Comparison of ENCODE assay signal across 23 cellular contexts in the genomic region with DNA sequence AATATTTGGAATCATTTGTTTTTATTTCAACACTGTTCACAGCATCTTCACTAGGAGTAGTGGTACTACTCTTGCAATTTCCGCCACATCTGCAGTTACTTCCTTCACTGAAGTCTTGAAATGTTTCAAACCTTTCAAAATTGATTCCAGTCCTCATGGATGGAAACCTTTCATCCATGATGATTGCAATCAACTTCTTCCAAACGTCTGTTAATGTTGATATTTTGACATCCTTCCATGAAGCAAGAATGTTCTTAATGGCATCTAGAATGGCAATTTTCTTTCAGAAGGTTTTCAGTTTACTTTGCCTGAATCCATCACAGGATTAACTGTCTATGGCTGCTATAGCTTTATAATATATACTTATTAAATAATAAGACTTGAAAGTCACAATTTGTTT.
"Had no signal": no experiment of that assay in that cellular context is flagged by ENCODE, and none has a peak within 500 bp of the region (broad histone marks: within the 10 kb centered on the region; RNA-seq: fewer than 3 reads in every experiment).

No MANE protein-coding gene starts in this region.

- DNase-seq: colonic mucosa; cortex of kidney; dermis blood vessel endothelial cell; dorsolateral prefrontal cortex; effector CD4-positive, alpha-beta T cell; effector CD8-positive, alpha-beta T cell; effector memory CD4-positive, alpha-beta T cell; effector memory CD8-positive, alpha-beta T cell; endodermal cell; erythroblast; esophagus squamous epithelium; foreskin fibroblast; foreskin keratinocyte; foreskin melanocyte; gastrocnemius medialis; glutamatergic neuron; head of caudate nucleus; heart left ventricle; heart right ventricle had no signal

- H3K27ac ChIP-seq: colonic mucosa, coronary artery, dorsolateral prefrontal cortex, epithelial cell of prostate, esophagus muscularis mucosa, esophagus squamous epithelium, foreskin keratinocyte, gastrocnemius medialis, gastroesophageal sphincter, heart left ventricle, heart right ventricle had no signal

- H3K27me3 ChIP-seq: colonic mucosa, esophagus muscularis mucosa, esophagus squamous epithelium, foreskin keratinocyte, gastrocnemius medialis, gastroesophageal sphincter, heart left ventricle, heart right ventricle had no signal

- H3K36me3 ChIP-seq: colonic mucosa, esophagus muscularis mucosa, esophagus squamous epithelium, gastrocnemius medialis, gastroesophageal sphincter, heart left ventricle, heart right ventricle had no signal

- H3K9me3 ChIP-seq: colonic mucosa, esophagus muscularis mucosa, esophagus squamous epithelium, gastrocnemius medialis, gastroesophageal sphincter, heart left ventricle, heart right ventricle had no signal

- H3K4me3 ChIP-seq: colonic mucosa, coronary artery, dorsolateral prefrontal cortex, esophagus muscularis mucosa, esophagus squamous epithelium, gastrocnemius medialis, gastroesophageal sphincter, heart left ventricle, heart right ventricle had no signal
